8 cellular contexts compared by ENCODE assay signal in the genomic region with DNA sequence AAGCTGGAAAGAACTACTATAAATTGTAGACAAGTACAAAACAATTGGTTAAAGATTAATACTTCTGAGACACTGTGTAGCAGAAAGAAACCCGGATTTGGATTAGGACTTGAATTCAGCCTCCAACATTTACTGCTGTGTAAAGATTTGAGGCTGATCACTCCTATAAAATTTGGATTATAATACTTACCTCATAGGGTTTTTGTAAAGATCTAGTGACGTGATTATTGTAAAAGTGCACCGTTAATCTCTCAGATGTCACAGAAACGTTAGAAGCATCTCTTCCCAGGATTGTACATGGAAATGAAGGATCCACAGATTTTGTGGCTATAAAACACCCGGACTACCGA. TPM values are rescaled to one million over a fixed set of nuclear protein-coding genes. Genes with fewer than 3 reads are reported as not detected.
DNase-seq lines count a peak whose midpoint lies in the region; ATAC-seq, FAIRE-seq and TF ChIP-seq lines count a peak whose summit lies in the region.

No MANE protein-coding gene starts in this region.

- WGBS in HepG2 (ENCODE audit: low lambda C conversion rate) = 0% methylated on average over 6 of the region's 6 CpGs

- H3K4me1 ChIP-seq in A673 (ENCODE audit: insufficient read depth, low read length, poor library complexity, severe bottlenecking) (peaks cover 5% of the 10 kb centered on the region), HepG2 (ENCODE audit: insufficient read depth, low read length) (peaks cover 23% of the 10 kb centered on the region)

- H3K27ac ChIP-seq in A673 (ENCODE audit: low read depth, low read length, poor library complexity, severe bottlenecking) (peak overlapping the region; percentile 80), VCaP (peak overlapping the region; percentile 81), HepG2 (ENCODE audit: extremely low read length, insufficient read depth, low read length) (no peak overlapping the region)

- H3K4me3 ChIP-seq in A673 (ENCODE audit: low read depth, low read length, poor library complexity, severe bottlenecking) (peak overlapping the region; percentile 75), HepG2 (replicated peaks in 1 of 3; ENCODE audit: insufficient read depth in 1 of 3, low read depth in 2 of 3, low read length in 3 of 3) (peak overlapping the region; percentile 47 to 89 (median 81))

- TF ChIP-seq CTCF in A673 (conservative IDR thresholded peaks at IDR 0.05; ENCODE audit: low read depth, low read length) = no peak
- no peak for TF ChIP-seq CTCF in VCaP (conservative IDR thresholded peaks at IDR 0.05)
- no peak for TF ChIP-seq CTCF in HepG2 (CRISPR knock-in tag; IDR thresholded peaks at IDR 0.05)

- BruUV-seq in A673 (replicated peaks; lab: Mats Ljungman, UMichigan) (no TSS peak), HepG2 (replicated peaks; lab: Mats Ljungman, UMichigan) (TSS peak; percentile 80)

- H4K20me1 ChIP-seq in HepG2 (ENCODE audit: insufficient read depth, low read length) = no peaks in the 10 kb centered on the region

- H3K27me3 ChIP-seq in A673 (replicated peaks; ENCODE audit: insufficient read depth, low read depth, low read length, poor library complexity) = no peaks in the 10 kb centered on the region
- no peaks in the 10 kb centered on the region; a peak in 1 of 5 replicates for H3K27me3 ChIP-seq in HepG2 (ENCODE audit: control insufficient read depth in 1 of 2, insufficient read depth in 2 of 2, low read length in 2 of 2)

- CTCF ChIA-PET in A673 (lab: Charles Lee) (no interaction called here), HepG2 (lab: Yijun Ruan, JAX; ENCODE audit: low intra/inter-chr PET ratio, low total read pairs) (no interaction called here)

- DNase-seq in A673 (ENCODE audit: low spot score) (no peak), HepG2 (ENCODE audit: low spot score) (no peak), Ammon's horn (ENCODE audit: low spot score) (no peak), LoVo (ENCODE audit: low spot score) (no peak), CD1c-positive myeloid dendritic cell (ENCODE audit: extremely low spot score) (no peak)
- no peak for DNase-seq in activated CD4-positive, CD25-positive, alpha-beta regulatory T cell (lab: John Stamatoyannopoulos, UW)

- no peak for FAIRE-seq in HepG2 (lab: Jason Lieb, UNC)

- intact Hi-C loops in A673 (cut with micrococcal nuclease; ENCODE audit: unreplicated experiment) = no loop called here
- intact Hi-C loops in HepG2 (cut with micrococcal nuclease; ENCODE audit: unreplicated experiment) = loop anchor here (2.0 kb wide), 1 partner anchor 57 kb away; the partner anchor contains the start of gene EED

- peak overlapping the region; percentile 62 for H3K4me2 ChIP-seq in HepG2 (ENCODE audit: low read depth, low read length)

- no peaks in the 10 kb centered on the region for H3K36me3 ChIP-seq in A673 (ENCODE audit: insufficient read depth, low read length, poor library complexity, severe bottlenecking)
- H3K36me3 ChIP-seq in HepG2 (replicated peaks in 1 of 2; ENCODE audit: control insufficient read depth in 1 of 2, insufficient read depth in 2 of 2, low read length in 2 of 2) = no peaks in the 10 kb centered on the region

- peak; percentile 1 for ATAC-seq in GM21576 (IDR thresholded peaks at IDR 0.05; ENCODE audit: unreplicated experiment)
- ATAC-seq in HepG2 = no peak

- H3K9me3 ChIP-seq in A673 (ENCODE audit: low read depth, low read length, poor library complexity, severe bottlenecking) (no peaks in the 10 kb centered on the region), HepG2 (ENCODE audit: low read length) (no peaks in the 10 kb centered on the region)

- POLR2A ChIA-PET in A673 (lab: Charles Lee; ENCODE audit: low non-redundant PET) (no interaction called here), HepG2 (lab: Yijun Ruan, JAX) (interaction anchor here (1.0 kb wide), 1 partner anchor 654 kb away, joined by 4 read pairs; the partner anchor contains the start of gene TMEM126A)

- H3K79me2 ChIP-seq in HepG2 (ENCODE audit: insufficient read depth, low read length) = peaks cover 16% of the 10 kb centered on the region

- no peak for TF ChIP-seq RAD21 in HepG2 (CRISPR knock-in tag; IDR thresholded peaks at IDR 0.05)

- no peak for TF ChIP-seq EP300 in HepG2 (IDR thresholded peaks at IDR 0.05; ENCODE audit: low read depth in 2 of 2, low read length in 2 of 2)
- no peak for TF ChIP-seq EP300 in HepG2 (CRISPR knock-in tag; IDR thresholded peaks at IDR 0.05; ENCODE audit: borderline replicate concordance)

- in situ Hi-C loops in HepG2 (cut with HindIII; ENCODE audit: extremely low pct_ligation_motif_present, low pct_unique_long_range_greater_than_20kb) = no loop called here

- peak overlapping the region; percentile 95 for H2AFZ ChIP-seq in HepG2 (ENCODE audit: low read length)

- H3K9ac ChIP-seq in HepG2 (ENCODE audit: insufficient read depth, low read depth, low read length) = peak overlapping the region; percentile 75

- TF ChIP-seq POLR2A in HepG2 (IDR thresholded peaks at IDR 0.05; ENCODE audit: insufficient read depth in 1 of 2, low read depth in 2 of 2, low read length in 2 of 2) = no peak

TF ChIP-seq in HepG2, 621 proteins besides CTCF, POLR2A, EP300 and RAD21 (continues in another document):
- TF ChIP-seq ZNF546 (CRISPR knock-in tag; conservative IDR thresholded peaks at IDR 0.05) (0 out of 2 replicates have a peak, but pooled peaks have one; percentile 7), FUBP1 (CRISPR knock-in tag; IDR thresholded peaks at IDR 0.05; ENCODE audit: borderline replicate concordance) (no peak), RNF2 (conservative IDR thresholded peaks at IDR 0.05; ENCODE audit: low read depth) (no peak), ZNF782 (CRISPR knock-in tag; IDR thresholded peaks at IDR 0.05; ENCODE audit: borderline replicate concordance) (no peak)

RNA-seq across cellular contexts. Expression of gene HIKESHI, which starts 0.3 kb away (rescaled TPM):
- total RNA-seq in A673 (2021) (55.1 and 58.7 TPM in 2 replicates), HepG2 (2016; rRNA removed; fragmentation: Illumina TruSeq; extraction: Trizol) (67.8 and 75.2 TPM in 2 replicates)
- total RNA-seq in HepG2 (2016; cell fraction: cytosol; rRNA removed; fragmentation: Illumina TruSeq; extraction: Trizol; ENCODE audit: low read depth) = 83.1 and 102 TPM in 2 replicates
- total RNA-seq in HepG2 (2016; cell fraction: insoluble cytoplasmic fraction; rRNA removed; fragmentation: Illumina TruSeq; extraction: Trizol) = 71.7 and 75.9 TPM in 2 replicates
- 106 TPM in 2 replicates for total RNA-seq in HepG2 (2016; cell fraction: membrane; rRNA removed; fragmentation: Illumina TruSeq; extraction: Trizol)
- 29.7 and 37.3 TPM in 2 replicates for total RNA-seq in HepG2 (2016; cell fraction: nucleus; rRNA removed; fragmentation: Illumina TruSeq; extraction: Trizol)
- 66.6 and 74.8 TPM in 2 replicates for polyA plus RNA-seq in HepG2 (2011; rRNA removed)
- 27.3 and 35.6 TPM in 2 replicates for polyA plus RNA-seq in HepG2 (2011; cell fraction: cytosol; rRNA removed)
- 47.3 and 48.8 TPM in 2 replicates for polyA plus RNA-seq in HepG2 (2011; cell fraction: nucleus; rRNA removed)
- 30.1 and 37.1 TPM in 2 replicates for polyA plus RNA-seq in HepG2 (2012)
- 86.5 and 101 TPM in 2 replicates for polyA plus RNA-seq in HepG2 (2016; cell fraction: cytosol; fragmentation: Illumina TruSeq; extraction: Trizol; ENCODE audit: low read depth)
- 54.2 and 61.6 TPM in 2 replicates for polyA plus RNA-seq in HepG2 (2016; cell fraction: insoluble cytoplasmic fraction; fragmentation: Illumina TruSeq; extraction: Trizol; ENCODE audit: low read depth)
- polyA plus RNA-seq in HepG2 (2016; cell fraction: membrane; fragmentation: Illumina TruSeq; extraction: Trizol; ENCODE audit: low read depth) = 78.5 and 91.4 TPM in 2 replicates
- polyA plus RNA-seq in HepG2 (2016; cell fraction: nucleus; fragmentation: Illumina TruSeq; extraction: Trizol; ENCODE audit: insufficient read depth, low read depth) = 57.9 and 58.2 TPM in 2 replicates
- 26.6 and 64.0 TPM in 2 replicates for polyA minus RNA-seq in HepG2 (2011; rRNA and poly(A)+ RNA removed; ENCODE audit: low replicate concordance)
- polyA minus RNA-seq in HepG2 (2011; cell fraction: cytosol; rRNA and poly(A)+ RNA removed) = 10.0 and 12.8 TPM in 2 replicates
- 19.8 and 24.1 TPM in 2 replicates for polyA minus RNA-seq in HepG2 (2011; cell fraction: nucleus; rRNA and poly(A)+ RNA removed)

RNA-seq across cellular contexts. Expression of gene EED, which starts 57.2 kb away (rescaled TPM):
- total RNA-seq in A673 (2021) = 37.5 and 43.4 TPM in 2 replicates
- total RNA-seq in HepG2 (2016; rRNA removed; fragmentation: Illumina TruSeq; extraction: Trizol) = 28.4 and 39.7 TPM in 2 replicates
- total RNA-seq in HepG2 (2016; cell fraction: cytosol; rRNA removed; fragmentation: Illumina TruSeq; extraction: Trizol; ENCODE audit: low read depth) = 9.2 and 9.8 TPM in 2 replicates
- total RNA-seq in HepG2 (2016; cell fraction: insoluble cytoplasmic fraction; rRNA removed; fragmentation: Illumina TruSeq; extraction: Trizol) = 30.2 and 38.4 TPM in 2 replicates
- 9.8 and 12.4 TPM in 2 replicates for total RNA-seq in HepG2 (2016; cell fraction: membrane; rRNA removed; fragmentation: Illumina TruSeq; extraction: Trizol)
- total RNA-seq in HepG2 (2016; cell fraction: nucleus; rRNA removed; fragmentation: Illumina TruSeq; extraction: Trizol) = 43.4 and 44.1 TPM in 2 replicates
- 8.9 and 11.0 TPM in 2 replicates for polyA plus RNA-seq in HepG2 (2011; rRNA removed)
- 3.7 and 4.4 TPM in 2 replicates for polyA plus RNA-seq in HepG2 (2011; cell fraction: cytosol; rRNA removed)
- polyA plus RNA-seq in HepG2 (2011; cell fraction: nucleus; rRNA removed) = 10.7 and 10.8 TPM in 2 replicates
- 11.9 and 16.4 TPM in 2 replicates for polyA plus RNA-seq in HepG2 (2012)
- polyA plus RNA-seq in HepG2 (2016; cell fraction: cytosol; fragmentation: Illumina TruSeq; extraction: Trizol; ENCODE audit: low read depth) = 2.1 and 2.5 TPM in 2 replicates
- polyA plus RNA-seq in HepG2 (2016; cell fraction: insoluble cytoplasmic fraction; fragmentation: Illumina TruSeq; extraction: Trizol; ENCODE audit: low read depth) = 28.4 and 29.1 TPM in 2 replicates
- 3.5 and 4.2 TPM in 2 replicates for polyA plus RNA-seq in HepG2 (2016; cell fraction: membrane; fragmentation: Illumina TruSeq; extraction: Trizol; ENCODE audit: low read depth)
- polyA plus RNA-seq in HepG2 (2016; cell fraction: nucleus; fragmentation: Illumina TruSeq; extraction: Trizol; ENCODE audit: insufficient read depth, low read depth) = 38.4 and 40.2 TPM in 2 replicates
- polyA minus RNA-seq in HepG2 (2011; rRNA and poly(A)+ RNA removed; ENCODE audit: low replicate concordance) = 4.5 and 20.2 TPM in 2 replicates
- polyA minus RNA-seq in HepG2 (2011; cell fraction: cytosol; rRNA and poly(A)+ RNA removed) = 4.9 and 5.7 TPM in 2 replicates
- polyA minus RNA-seq in HepG2 (2011; cell fraction: nucleus; rRNA and poly(A)+ RNA removed) = 48.0 and 61.4 TPM in 2 replicates
